Comparison of ENCODE assay signal across 4 cellular contexts in genomic region chr6:30341728-30342127, GRCh38.
"Had no signal": no experiment of that assay in that cellular context is flagged by ENCODE, and none has a peak within 500 bp of the region (broad histone marks: within the 10 kb centered on the region; RNA-seq: fewer than 3 reads in every experiment).

No MANE protein-coding gene starts in this region.

- H3K4me3 Mint-ChIP-seq: GM23338, HFFc6 had no signal

- H3K27ac Mint-ChIP-seq: GM23338, HFFc6 had no signal

- DNase-seq: H7, HFFc6 had no signal

- H3K9me3 Mint-ChIP-seq: GM23338, HFFc6, IgD-negative memory B cell had no signal

- H3K27me3 Mint-ChIP-seq: IgD-negative memory B cell had no signal
